In the genomic region with DNA sequence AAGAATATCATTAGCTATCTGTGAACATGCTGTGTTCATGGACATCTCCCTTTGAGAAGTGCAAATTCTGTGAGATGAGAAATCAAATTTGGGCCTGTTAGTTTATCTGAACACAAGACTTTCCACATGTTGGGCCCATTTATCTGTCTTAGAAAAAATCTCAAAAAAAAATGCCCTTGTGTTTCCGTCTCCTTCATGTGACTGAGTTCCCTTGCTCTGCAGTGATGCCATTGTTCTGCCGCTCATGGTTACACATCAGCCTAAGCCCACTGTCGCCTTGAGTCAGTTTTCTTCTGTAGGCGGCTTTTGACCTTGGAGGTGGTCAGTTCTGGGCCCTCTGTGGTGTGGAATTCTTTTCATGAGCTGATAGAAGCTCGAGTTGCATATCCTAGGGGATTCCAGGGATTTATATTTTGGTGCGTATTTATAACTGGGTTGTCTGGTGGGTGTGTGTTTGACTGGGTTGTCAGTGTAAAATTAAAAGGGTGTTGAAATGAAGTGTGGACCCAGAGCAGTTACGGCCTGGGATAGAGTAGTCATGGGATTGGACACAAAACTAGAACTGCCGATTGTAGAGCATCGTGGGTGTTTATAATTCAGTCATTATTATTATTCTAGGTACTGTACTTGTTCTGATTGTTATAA, we compare ENCODE assay signal across 14 cellular contexts.
A peak's percentile ranks its signal among the peaks of the same experiment; 100 is the strongest.
DNase-seq lines count a peak whose midpoint lies in the region; ATAC-seq, FAIRE-seq and TF ChIP-seq lines count a peak whose summit lies in the region.
"Had no signal": no experiment of that assay in that cellular context is flagged by ENCODE, and none has a peak within 500 bp of the region (broad histone marks: within the 10 kb centered on the region; RNA-seq: fewer than 3 reads in every experiment).

No MANE protein-coding gene starts in this region.

- no peak for DNase-seq in HepG2 (ENCODE audit: low spot score)
- DNase-seq in right lobe of liver: no peak
- no peak for DNase-seq in GM12878 (ENCODE audit: low read depth, low spot score)
- no peak for DNase-seq in naive B cell
- no peak for DNase-seq in urothelium cell line (ENCODE audit: low spot score)
- no peak for DNase-seq in GM03348 (ENCODE audit: low spot score)
- DNase-seq: GF-D8, NCI-H1694, NCI-H748 treated with DMSO at 0.1 percent for 48 hours, SJCRH30, spleen had no signal

- in situ Hi-C loops in HepG2 (cut with HindIII; ENCODE audit: extremely low pct_ligation_motif_present, low pct_unique_long_range_greater_than_20kb) (no loop called here), GM12878 (cut with MboI) (no loop called here)

- 89% methylated on average over 9 of the region's 9 CpGs for WGBS in HepG2 (ENCODE audit: low lambda C conversion rate)
- WGBS in right lobe of liver (ENCODE audit: insufficient coverage, low coverage, low lambda C conversion rate, missing lambda C conversion rate): 92% methylated on average over 9 of the region's 9 CpGs
- 85% methylated on average over 9 of the region's 9 CpGs for WGBS in GM12878 (ENCODE audit: insufficient coverage, insufficient replicate concordance, low lambda C conversion rate, missing lambda C conversion rate)

- TF ChIP-seq CTCF in HepG2 (CRISPR knock-in tag; IDR thresholded peaks at IDR 0.05) (no peak), right lobe of liver (IDR thresholded peaks at IDR 0.05) (no peak), GM12878 (IDR thresholded peaks at IDR 0.05 in 2 of 3, conservative IDR thresholded peaks at IDR 0.05 in 1 of 3; ENCODE audit: control insufficient read depth in 2 of 3, extremely low read depth in 1 of 3, insufficient read depth in 1 of 3, low read depth in 3 of 3, low read length in 3 of 3) (no peak)

- H3K9me3 ChIP-seq in HepG2 (ENCODE audit: low read length) (no peaks in the 10 kb centered on the region), right lobe of liver (no peaks in the 10 kb centered on the region), GM12878 (replicated peaks; ENCODE audit: control insufficient read depth, insufficient read depth, low read length) (no peaks in the 10 kb centered on the region)
- H3K9me3 ChIP-seq: SJCRH30, spleen had no signal

- H3K36me3 ChIP-seq in HepG2 (replicated peaks in 1 of 2; ENCODE audit: control insufficient read depth in 1 of 2, insufficient read depth in 2 of 2, low read length in 2 of 2) (no peaks in the 10 kb centered on the region; a peak in 1 of 5 replicates), right lobe of liver (no peaks in the 10 kb centered on the region), GM12878 (ENCODE audit: control insufficient read depth in 2 of 2, insufficient read depth in 2 of 2, low read length in 1 of 2) (no peaks in the 10 kb centered on the region)
- H3K36me3 ChIP-seq: SJCRH30, spleen had no signal

- peaks cover 76 to 90% (median 85%) of the 10 kb centered on the region in 3 donors for H3K4me1 Mint-ChIP-seq in naive B cell

- H3K79me2 ChIP-seq in HepG2 (ENCODE audit: insufficient read depth, low read length) (peaks cover 15% of the 10 kb centered on the region), GM12878 (ENCODE audit: control insufficient read depth, insufficient read depth, low read length) (peaks cover 92% of the 10 kb centered on the region)

- no peak for TF ChIP-seq RAD21 in HepG2 (CRISPR knock-in tag; IDR thresholded peaks at IDR 0.05)
- no peak for TF ChIP-seq RAD21 in GM12878 (IDR thresholded peaks at IDR 0.05; ENCODE audit: insufficient read depth, low read depth, low read length)

- ATAC-seq in HepG2 (no peak), right lobe of liver (no peak), GM12878 (no peak), naive B cell (ENCODE audit: low read depth in 2 of 2) (no peak), HG02981 (IDR thresholded peaks at IDR 0.05; ENCODE audit: unreplicated experiment) (no peak), HG02852 (IDR thresholded peaks at IDR 0.05; ENCODE audit: unreplicated experiment) (no peak)
- ATAC-seq: K562 had no signal

- no peak overlapping the region for H3K4me2 ChIP-seq in HepG2 (ENCODE audit: low read depth, low read length)
- no peak overlapping the region for H3K4me2 ChIP-seq in GM12878 (ENCODE audit: control insufficient read depth, insufficient read depth)

- H3K9me3 Mint-ChIP-seq in naive B cell: no peaks in the 10 kb centered on the region

- peak overlapping the region in 4 of 6 donors; percentile 52 to 78 (median 64) for H3K27ac Mint-ChIP-seq in naive B cell

- POLR2A ChIA-PET in HepG2 (lab: Yijun Ruan, JAX): no interaction called here
- POLR2A ChIA-PET in GM12878 (lab: Charles Lee): interaction anchor here (1.5 to 2.3 kb wide), 3 partner anchors 18 to 33 kb away, joined by 4 to 12 read pairs (median 5); no protein-coding TSS in a partner anchor

- H4K20me1 ChIP-seq in HepG2 (ENCODE audit: insufficient read depth, low read length): peaks cover 9% of the 10 kb centered on the region; the same call in 1 of the 2 replicates
- peaks cover 3% of the 10 kb centered on the region; the same call in 1 of the 2 replicates for H4K20me1 ChIP-seq in GM12878 (ENCODE audit: control insufficient read depth, insufficient read depth)

- peak overlapping the region; percentile 2 for H3K27ac ChIP-seq in HepG2 (ENCODE audit: extremely low read length, insufficient read depth, low read length)
- no peak overlapping the region for H3K27ac ChIP-seq in right lobe of liver
- peak overlapping the region; percentile 13; the same call in 1 of the 2 replicates for H3K27ac ChIP-seq in GM12878 (ENCODE audit: control insufficient read depth, insufficient read depth)
- H3K27ac ChIP-seq: SJCRH30 had no signal

- FAIRE-seq in HepG2 (lab: Jason Lieb, UNC) (no peak), GM12878 (lab: Jason Lieb, UNC) (no peak), urothelium cell line (lab: Jason Lieb, UNC) (no peak)
- FAIRE-seq: K562 had no signal

- no peaks in the 10 kb centered on the region for H3K27me3 ChIP-seq in HepG2 (ENCODE audit: control insufficient read depth in 1 of 2, insufficient read depth in 2 of 2, low read length in 2 of 2)
- H3K27me3 ChIP-seq in right lobe of liver: no peaks in the 10 kb centered on the region
- no peaks in the 10 kb centered on the region for H3K27me3 ChIP-seq in GM12878 (replicated peaks in 1 of 2; ENCODE audit: control insufficient read depth in 2 of 2, insufficient read depth in 2 of 2, low read length in 1 of 2)
- H3K27me3 ChIP-seq: SJCRH30, spleen had no signal

- RAD21 ChIA-PET in GM12878 (lab: Charles Lee; ENCODE audit: unreplicated experiment): interaction anchor here (0.7 to 3.2 kb wide), 10 partner anchors 9 to 81 kb away, joined by 3 to 17 read pairs (median 5); no protein-coding TSS in a partner anchor

- BruUV-seq in HepG2 (replicated peaks; lab: Mats Ljungman, UMichigan) (no TSS peak), GM12878 (replicated peaks; lab: Mats Ljungman, UMichigan) (no TSS peak)

- CTCF ChIA-PET in HepG2 (lab: Yijun Ruan, JAX; ENCODE audit: low intra/inter-chr PET ratio, low total read pairs) (no interaction called here), GM12878 (lab: Yijun Ruan, JAX) (interaction anchor here (1.0 to 1.5 kb wide), 3 partner anchors 9 to 39 kb away, joined by 4 to 5 read pairs (median 4); no protein-coding TSS in a partner anchor)

- intact Hi-C loops in HepG2 (cut with micrococcal nuclease; ENCODE audit: unreplicated experiment) (loop anchor here (5.0 kb wide), 1 partner anchor 495 kb away; no protein-coding TSS in a partner anchor), right lobe of liver (cut with DNase I) (no loop called here), GM12878 (cut with micrococcal nuclease; ENCODE audit: unreplicated experiment) (no loop called here)

- SMC1A ChIA-PET in GM12878 (lab: Charles Lee; ENCODE audit: uncharacterized antibody, unreplicated experiment): interaction anchor here (0.6 to 7.4 kb wide), 13 partner anchors 9 to 82 kb away, joined by 3 to 111 read pairs (median 7); no protein-coding TSS in a partner anchor

- TF ChIP-seq EP300 in HepG2 (IDR thresholded peaks at IDR 0.05; ENCODE audit: low read depth in 2 of 2, low read length in 2 of 2) (no peak), HepG2 (CRISPR knock-in tag; IDR thresholded peaks at IDR 0.05; ENCODE audit: borderline replicate concordance) (no peak), GM12878 (IDR thresholded peaks at IDR 0.05; ENCODE audit: borderline replicate concordance in 1 of 2, control insufficient read depth in 1 of 2, low read depth in 2 of 2, low read length in 2 of 2) (no peak)

- H3K4me3 Mint-ChIP-seq in naive B cell: peak overlapping the region in 4 of 8 donors; percentile 49 to 80 (median 51)

- H3K4me1 ChIP-seq in HepG2 (ENCODE audit: insufficient read depth, low read length) (peaks cover 31% of the 10 kb centered on the region), right lobe of liver (peaks cover 0 to 20% (median 9%) of the 10 kb centered on the region in 4 donors), GM12878 (ENCODE audit: control insufficient read depth, insufficient read depth, low read length) (peaks cover 22% of the 10 kb centered on the region)

- no peaks in the 10 kb centered on the region for H3K27me3 Mint-ChIP-seq in naive B cell

- no peak overlapping the region for H3K4me3 ChIP-seq in HepG2 (replicated peaks in 1 of 3; ENCODE audit: insufficient read depth in 1 of 3, low read depth in 2 of 3, low read length in 3 of 3)
- no peak overlapping the region for H3K4me3 ChIP-seq in right lobe of liver
- H3K4me3 ChIP-seq in GM12878: no peak overlapping the region
- H3K4me3 ChIP-seq: K562, SJCRH30, spleen had no signal

- H2AFZ ChIP-seq in HepG2 (ENCODE audit: low read length) (no peak overlapping the region), GM12878 (ENCODE audit: control insufficient read depth, low read depth, low read length) (no peak overlapping the region)

- H3K36me3 Mint-ChIP-seq in naive B cell: no peaks in the 10 kb centered on the region

- H3K9ac ChIP-seq in HepG2 (ENCODE audit: insufficient read depth, low read depth, low read length): no peak overlapping the region
- no peak overlapping the region for H3K9ac ChIP-seq in GM12878 (ENCODE audit: control insufficient read depth, insufficient read depth, low read length)

- TF ChIP-seq POLR2A in HepG2 (IDR thresholded peaks at IDR 0.05; ENCODE audit: insufficient read depth in 1 of 2, low read depth in 2 of 2, low read length in 2 of 2): no peak
- TF ChIP-seq POLR2A in right lobe of liver (IDR thresholded peaks at IDR 0.05): no peak
- no peak for TF ChIP-seq POLR2A in GM12878 (IDR thresholded peaks at IDR 0.05; ENCODE audit: low read depth, low read length)

TF ChIP-seq in HepG2, 621 proteins besides CTCF, POLR2A, EP300 and RAD21 (continues in another document):
- TF ChIP-seq ZFP82 (CRISPR knock-in tag; IDR thresholded peaks at IDR 0.05; ENCODE audit: borderline replicate concordance): no peak
- no peak for TF ChIP-seq ARHGAP35 (CRISPR knock-in tag; IDR thresholded peaks at IDR 0.05; ENCODE audit: borderline replicate concordance)

TF ChIP-seq in GM12878, 131 proteins besides CTCF, POLR2A, EP300 and RAD21 (continues in another document):
- TF ChIP-seq STAT1 (conservative IDR thresholded peaks at IDR 0.05) (no peak), RELA (IDR thresholded peaks at IDR 0.05; ENCODE audit: borderline replicate concordance, partially characterized antibody) (no peak), KAT2A (conservative IDR thresholded peaks at IDR 0.05; ENCODE audit: control insufficient read depth, low read depth, low read length) (no peak)

Comparison
In these comparisons a context has a peak if more than half of its experiments do, and no peak if none do; other contexts are left out.
1. H3K27ac ChIP-seq: peak in HepG2 (single experiment) and GM12878 (single experiment); none in right lobe of liver (0 of 3).